28 cellular contexts compared by ENCODE assay signal in genomic region chr3:104566054-104566453, GRCh38.
"Had no signal": no experiment of that assay in that cellular context is flagged by ENCODE, and none has a peak within 500 bp of the region (broad histone marks: within the 10 kb centered on the region; RNA-seq: fewer than 3 reads in every experiment).

No MANE protein-coding gene starts in this region.

- H3K4me3 Mint-ChIP-seq: activated CD4-positive, alpha-beta memory T cell treated with anti-CD3 and anti-CD28 coated beads for 36 hours; activated CD4-positive, alpha-beta T cell treated with anti-CD3 and anti-CD28 coated beads for 36 hours; activated CD4-positive, alpha-beta T cell treated with anti-CD3 and anti-CD28 coated beads, Interleukin-2, amount 10 ng/mL, durations not matched to agents 24 days and 14 days; activated CD8-positive, alpha-beta memory T cell treated with anti-CD3 and anti-CD28 coated beads, Interleukin-2, amount 10 ng/mL, durations not matched to agents 7 days and 5 days; activated CD8-positive, alpha-beta T cell treated with anti-CD3 and anti-CD28 coated beads, Interleukin-2, amount 10 ng/mL, durations not matched to agents 7 days and 5 days; activated naive CD8-positive, alpha-beta T cell; activated T-helper 17 cell treated with anti-CD3 and anti-CD28 coated beads, Interleukin-2, amount 50 U/mL, for 72 hours; central memory CD8-positive, alpha-beta T cell; dendritic cell treated with granulocyte-macrophage colony-stimulating factor and Interleukin-4, amounts not matched to agents 40 ng/mL and 50 ng/mL, for 4 days; endodermal cell had no signal

- H3K27ac ChIP-seq: brain microvascular endothelial cell, coronary artery, dorsolateral prefrontal cortex had no signal

- H3K27me3 ChIP-seq: brain microvascular endothelial cell, dorsolateral prefrontal cortex had no signal

- ATAC-seq: activated CD4-positive, alpha-beta T cell treated with anti-CD3 and anti-CD28 coated beads for 36 hours; activated CD8-positive, alpha-beta memory T cell treated with anti-CD3 and anti-CD28 coated beads, Interleukin-2, amount 10 ng/mL, durations not matched to agents 7 days and 5 days; activated CD8-positive, alpha-beta T cell treated with anti-CD3 and anti-CD28 coated beads, Interleukin-2, amount 10 ng/mL, durations not matched to agents 7 days and 5 days; activated T-helper 17 cell treated with anti-CD3 and anti-CD28 coated beads, Interleukin-2, amount 50 U/mL, for 72 hours; esophagus mucosa had no signal

- H3K36me3 ChIP-seq: brain microvascular endothelial cell had no signal

- H3K4me3 ChIP-seq: coronary artery, dorsolateral prefrontal cortex had no signal

- H3K36me3 Mint-ChIP-seq: activated CD4-positive, alpha-beta memory T cell treated with anti-CD3 and anti-CD28 coated beads for 36 hours; activated CD8-positive, alpha-beta memory T cell treated with anti-CD3 and anti-CD28 coated beads, Interleukin-2, amount 10 ng/mL, durations not matched to agents 7 days and 5 days; activated naive CD8-positive, alpha-beta T cell had no signal

- H3K27ac Mint-ChIP-seq: activated CD4-positive, alpha-beta memory T cell treated with anti-CD3 and anti-CD28 coated beads for 36 hours; activated CD4-positive, alpha-beta T cell treated with anti-CD3 and anti-CD28 coated beads for 36 hours; activated CD4-positive, alpha-beta T cell treated with anti-CD3 and anti-CD28 coated beads, Interleukin-2, amount 10 ng/mL, durations not matched to agents 24 days and 14 days; activated CD8-positive, alpha-beta memory T cell treated with anti-CD3 and anti-CD28 coated beads, Interleukin-2, amount 10 ng/mL, durations not matched to agents 7 days and 5 days; activated CD8-positive, alpha-beta T cell treated with anti-CD3 and anti-CD28 coated beads, Interleukin-2, amount 10 ng/mL, durations not matched to agents 7 days and 5 days; activated naive CD8-positive, alpha-beta T cell; activated T-helper 17 cell treated with anti-CD3 and anti-CD28 coated beads, Interleukin-2, amount 50 U/mL, for 72 hours; dendritic cell treated with granulocyte-macrophage colony-stimulating factor and Interleukin-4, amounts not matched to agents 40 ng/mL and 50 ng/mL, for 4 days; endodermal cell had no signal

- H3K9me3 Mint-ChIP-seq: activated CD4-positive, alpha-beta memory T cell treated with anti-CD3 and anti-CD28 coated beads for 36 hours; activated CD4-positive, alpha-beta T cell treated with anti-CD3 and anti-CD28 coated beads, Interleukin-2, amount 10 ng/mL, durations not matched to agents 24 days and 14 days; activated T-helper 17 cell treated with anti-CD3 and anti-CD28 coated beads, Interleukin-2, amount 50 U/mL, for 72 hours; central memory CD8-positive, alpha-beta T cell; dendritic cell treated with granulocyte-macrophage colony-stimulating factor and Interleukin-4, amounts not matched to agents 40 ng/mL and 50 ng/mL, for 4 days had no signal

- H3K4me1 Mint-ChIP-seq: activated CD4-positive, alpha-beta T cell treated with anti-CD3 and anti-CD28 coated beads, Interleukin-2, amount 10 ng/mL, durations not matched to agents 24 days and 14 days; endodermal cell had no signal

- DNase-seq: activated CD4-positive, alpha-beta memory T cell treated with anti-CD3 and anti-CD28 coated beads for 36 hours; activated CD4-positive, alpha-beta T cell treated with anti-CD3 and anti-CD28 coated beads for 36 hours; activated CD4-positive, alpha-beta T cell treated with anti-CD3 and anti-CD28 coated beads, Interleukin-2, amount 10 ng/mL, durations not matched to agents 24 days and 14 days; activated CD4-positive, CD25-positive, alpha-beta regulatory T cell; activated CD4-positive, CD25-positive, alpha-beta regulatory T cell treated with anti-CD3 and anti-CD28 coated beads, Interleukin-2, amount 50 U/mL, for 72 hours; activated CD8-positive, alpha-beta memory T cell treated with anti-CD3 and anti-CD28 coated beads, Interleukin-2, amount 10 ng/mL, durations not matched to agents 7 days and 5 days; activated CD8-positive, alpha-beta memory T cell treated with anti-CD3 and anti-CD28 coated beads, Interleukin-2, amount 50 U/mL, for 4 hours; activated CD8-positive, alpha-beta T cell treated with anti-CD3 and anti-CD28 coated beads, Interleukin-2, amount 10 ng/mL, durations not matched to agents 7 days and 5 days; activated effector memory CD4-positive, alpha-beta T cell treated with Interleukin-2 at 50 U/mL for 16 hours; activated gamma-delta T cell treated with Interleukin-2 at 50 U/mL for 16 hours; activated naive CD4-positive, alpha-beta T cell treated with anti-CD3 and anti-CD28 coated beads, Interleukin-2, amount 50 U/mL, for 16 hours; activated naive CD4-positive, alpha-beta T cell treated with Interleukin-2 at 50 U/mL for 16 hours; activated T-cell treated with anti-CD3 and anti-CD28 coated beads, Interleukin-2, amount 50 U/mL, for 1 hour; amniotic stem cell; anterior cingulate cortex; brain microvascular endothelial cell; dorsolateral prefrontal cortex; effector memory CD4-positive, alpha-beta T cell; endodermal cell; foreskin fibroblast; head of caudate nucleus; T-helper 2 cell had no signal
